In the genomic region with DNA sequence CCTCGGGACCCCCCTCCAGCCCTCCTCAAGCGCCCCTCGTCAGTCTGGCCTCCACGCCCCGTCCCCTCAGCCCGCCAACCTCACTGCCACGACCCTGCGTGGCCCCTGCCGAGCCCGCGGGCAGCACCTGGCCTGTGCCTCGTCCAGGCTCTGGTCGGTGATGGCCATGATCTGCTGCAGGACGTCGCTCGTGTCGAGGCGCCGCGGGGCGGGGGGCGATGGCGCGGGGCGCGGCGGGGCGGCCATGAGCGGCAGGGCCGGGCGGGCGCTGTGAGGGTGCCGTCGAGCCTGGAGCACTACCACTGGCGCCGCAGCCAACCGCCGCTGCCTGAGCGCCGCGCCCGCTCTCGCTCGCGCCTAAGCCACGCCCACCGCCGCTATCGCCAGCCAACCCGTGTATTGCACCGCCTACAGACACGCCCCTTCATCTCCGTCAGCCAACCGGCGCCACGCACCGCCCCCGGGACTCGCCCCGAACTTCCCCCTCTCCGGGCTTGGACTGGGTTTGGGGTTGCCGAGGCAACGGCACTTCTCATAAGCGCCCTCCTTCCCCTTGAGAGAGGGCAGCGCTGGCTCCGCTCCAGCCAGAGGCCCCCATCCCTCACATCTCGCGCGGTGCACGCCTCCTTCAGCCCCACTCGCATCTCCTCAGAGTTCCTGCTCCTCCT, we compare ENCODE assay signal across 8 cellular contexts. TPM values are rescaled to one million over a fixed set of nuclear protein-coding genes. Genes with fewer than 3 reads are reported as not detected.
DNase-seq lines count a peak whose midpoint lies in the region; ATAC-seq and TF ChIP-seq lines count a peak whose summit lies in the region.

PBX4 (minus strand) TSS at position 304 of the 668 bp plus-strand sequence; CDS start at position 246, 58 bp downstream.

- H3K4me2 ChIP-seq in GM23248 (ENCODE audit: unreplicated experiment): peak within 1 kb of the TSS; percentile 85

- no peak for TF ChIP-seq POLR2A in stomach (IDR thresholded peaks at IDR 0.05)

- no peaks in the 10 kb centered on the region for H3K36me3 ChIP-seq in GM23248 (ENCODE audit: low read depth)
- 0 out of 2 replicates have a peak, but pooled peaks cover 2% of the 10 kb centered on the region for H3K36me3 ChIP-seq in RWPE2 (ENCODE audit: low read depth)
- H3K36me3 ChIP-seq in stomach: peaks cover 0 to 8% (median 2%) of the 10 kb centered on the region in 4 donors

- no peak for TF ChIP-seq EP300 in stomach (IDR thresholded peaks at IDR 0.05)

- TF ChIP-seq CTCF in LNCaP clone FGC (IDR thresholded peaks at IDR 0.05; ENCODE audit: control insufficient read depth, extremely low read depth, insufficient read depth): no peak
- no peak for TF ChIP-seq CTCF in RWPE2 (IDR thresholded peaks at IDR 0.05; ENCODE audit: poor library complexity, severe bottlenecking)
- TF ChIP-seq CTCF in fibroblast of the aortic adventitia (IDR thresholded peaks at IDR 0.05; ENCODE audit: insufficient read depth, low read length): no peak
- no peak for TF ChIP-seq CTCF in neural crest cell (conservative IDR thresholded peaks at IDR 0.05)
- TF ChIP-seq CTCF in stomach (IDR thresholded peaks at IDR 0.05): no peak

- peak within 1 kb of the TSS; percentile 90 for H3K4me3 Mint-ChIP-seq in neural crest cell

- H3K9me2 ChIP-seq in GM23248 (ENCODE audit: insufficient read depth): no peaks in the 10 kb centered on the region

- H3K9me3 ChIP-seq in GM23248 (ENCODE audit: low read depth): no peaks in the 10 kb centered on the region
- H3K9me3 ChIP-seq in RWPE2 (ENCODE audit: severe bottlenecking): no peaks in the 10 kb centered on the region
- no peaks in the 10 kb centered on the region for H3K9me3 ChIP-seq in stomach

- no peaks in the 10 kb centered on the region for H4K20me1 ChIP-seq in GM23248 (ENCODE audit: insufficient read depth)

- peaks cover 5% of the 10 kb centered on the region for H3K4me1 ChIP-seq in GM23248 (ENCODE audit: insufficient read depth)
- peaks cover 10% of the 10 kb centered on the region for H3K4me1 ChIP-seq in RWPE2 (ENCODE audit: insufficient read depth, poor library complexity, severe bottlenecking)
- H3K4me1 ChIP-seq in stomach: peaks cover 9 to 23% (median 20%) of the 10 kb centered on the region in 4 donors

- intact Hi-C loops in stomach (cut with DNase I; ENCODE audit: low total_unique reads): no loop called here

- WGBS in GM23248 (ENCODE audit: low coverage in 1 of 2, low lambda C conversion rate in 2 of 2, missing lambda C conversion rate in 2 of 2), 2 experiments: 2 to 4% methylated on average over 25 to 55 of the region's 71 CpGs
- WGBS in stomach, 5 donors: 1 to 2% (median 1%) methylated on average over 20 to 71 of the region's 71 CpGs

- DNase-seq in EH (ENCODE audit: low read depth) (peak; percentile 93), GM23248 (peak; percentile 95), LNCaP clone FGC (ENCODE audit: low read depth) (peak; percentile 61), RWPE2 (ENCODE audit: low spot score) (peak; percentile 95), fibroblast of the aortic adventitia (ENCODE audit: low read depth) (peak; percentile 67), neural crest cell (ENCODE audit: low read depth, low spot score) (peak; percentile 96), stomach (peak; percentile 97)
- DNase-seq in activated T-helper 1 cell treated with anti-CD3 and anti-CD28 coated beads, Interleukin-2, amount 50 U/mL, for 16 hours (ENCODE audit: low read depth in 1 of 2, low spot score in 1 of 2): peak; percentile 98

- H3F3A ChIP-seq in GM23248 (ENCODE audit: insufficient read depth): peaks cover 5% of the 10 kb centered on the region; the same call in 1 of the 2 replicates

- in situ Hi-C loops in GM23248 (cut with MboI): no loop called here

- H3K27me3 ChIP-seq in GM23248 (replicated peaks; ENCODE audit: insufficient read depth) (no peaks in the 10 kb centered on the region), RWPE2 (ENCODE audit: insufficient read depth, poor library complexity, severe bottlenecking) (no peaks in the 10 kb centered on the region), stomach (peaks cover 0 to 32% (median 0%) of the 10 kb centered on the region in 3 donors)

- peaks cover 6% of the 10 kb centered on the region for H3K27me3 Mint-ChIP-seq in neural crest cell (ENCODE audit: low read depth)

- no peaks in the 10 kb centered on the region for H3K36me3 Mint-ChIP-seq in neural crest cell (ENCODE audit: low read depth)

- peaks cover 24% of the 10 kb centered on the region for H3K4me1 Mint-ChIP-seq in neural crest cell

- peak; percentile 95 for ATAC-seq in RWPE2 (ENCODE audit: low read depth)

- peak within 1 kb of the TSS; percentile 66 for H3K4me3 ChIP-seq in GM23248
- peak within 1 kb of the TSS; percentile 57 for H3K4me3 ChIP-seq in LNCaP clone FGC (ENCODE audit: low read depth, low read length)
- peak within 1 kb of the TSS; percentile 47 for H3K4me3 ChIP-seq in RWPE2 (ENCODE audit: severe bottlenecking)
- H3K4me3 ChIP-seq in fibroblast of the aortic adventitia (ENCODE audit: low read depth, low read length): peak within 1 kb of the TSS; percentile 56
- H3K4me3 ChIP-seq in stomach: peak within 1 kb of the TSS; percentile 44 to 55 (median 52)

- H2AFZ ChIP-seq in GM23248: peak within 1 kb of the TSS; percentile 86

- no peaks in the 10 kb centered on the region for H3K9me3 Mint-ChIP-seq in neural crest cell

- peak within 1 kb of the TSS; percentile 39 for H3K27ac Mint-ChIP-seq in neural crest cell (ENCODE audit: unreplicated experiment)

- peak within 1 kb of the TSS; percentile 66 for H3K9ac ChIP-seq in GM23248

- no peaks in the 10 kb centered on the region for H3K79me2 ChIP-seq in GM23248 (ENCODE audit: insufficient read depth)

- H3K27ac ChIP-seq in GM23248 (no peak within 1 kb of the TSS), RWPE2 (ENCODE audit: poor library complexity, severe bottlenecking) (no peak within 1 kb of the TSS), stomach (peak within 1 kb of the TSS; percentile 20 to 72 (median 69))

RNA-seq across cellular contexts. Expression of gene PBX4, which starts in this region (rescaled TPM):
- 0.32 TPM in 1 of 2 replicates, not detected in the other for total RNA-seq in GM23248 (2014; rRNA removed; shearing (Covaris generic))
- polyA plus RNA-seq in GM23248 (2016; fragmentation: Nextera tagmentation; extraction: Ambion mirVana) (0.63 and 0.71 TPM in 2 replicates), stomach (1 to 10 TPM; 2.9 to 4.9 (median 2.9) TPM)
- total RNA-seq in fibroblast of the aortic adventitia (ENCODE audit: low replicate concordance) (0.33 and 0.45 TPM in 2 replicates), neural crest cell (7.5 and 7.7 TPM in 2 replicates), stomach (10 to 100 TPM in 2 of 5 donors, 1 to 10 TPM in 2, not detected in 1; 2.0 to 60.7 (median 17.5) TPM)

Comparison
In these comparisons a context has a peak if more than half of its experiments do, and no peak if none do; other contexts are left out.
1. Peak in DNase-seq, H3K4me3 ChIP-seq, H3K9ac ChIP-seq and H3K4me2 ChIP-seq in GM23248; RNA of the gene not detected or under 1 TPM.
2. Peak in DNase-seq and H3K4me3 ChIP-seq in fibroblast of the aortic adventitia; RNA of the gene not detected or under 1 TPM.
3. H3K27ac ChIP-seq: peak in stomach (5 of 5); none in GM23248 (single experiment) and RWPE2 (single experiment).
4. Peak in every context shown above with its lines, with median percentiles within 50 percentile points of each other: DNase-seq and H3K4me3 ChIP-seq.